In the genomic region with DNA sequence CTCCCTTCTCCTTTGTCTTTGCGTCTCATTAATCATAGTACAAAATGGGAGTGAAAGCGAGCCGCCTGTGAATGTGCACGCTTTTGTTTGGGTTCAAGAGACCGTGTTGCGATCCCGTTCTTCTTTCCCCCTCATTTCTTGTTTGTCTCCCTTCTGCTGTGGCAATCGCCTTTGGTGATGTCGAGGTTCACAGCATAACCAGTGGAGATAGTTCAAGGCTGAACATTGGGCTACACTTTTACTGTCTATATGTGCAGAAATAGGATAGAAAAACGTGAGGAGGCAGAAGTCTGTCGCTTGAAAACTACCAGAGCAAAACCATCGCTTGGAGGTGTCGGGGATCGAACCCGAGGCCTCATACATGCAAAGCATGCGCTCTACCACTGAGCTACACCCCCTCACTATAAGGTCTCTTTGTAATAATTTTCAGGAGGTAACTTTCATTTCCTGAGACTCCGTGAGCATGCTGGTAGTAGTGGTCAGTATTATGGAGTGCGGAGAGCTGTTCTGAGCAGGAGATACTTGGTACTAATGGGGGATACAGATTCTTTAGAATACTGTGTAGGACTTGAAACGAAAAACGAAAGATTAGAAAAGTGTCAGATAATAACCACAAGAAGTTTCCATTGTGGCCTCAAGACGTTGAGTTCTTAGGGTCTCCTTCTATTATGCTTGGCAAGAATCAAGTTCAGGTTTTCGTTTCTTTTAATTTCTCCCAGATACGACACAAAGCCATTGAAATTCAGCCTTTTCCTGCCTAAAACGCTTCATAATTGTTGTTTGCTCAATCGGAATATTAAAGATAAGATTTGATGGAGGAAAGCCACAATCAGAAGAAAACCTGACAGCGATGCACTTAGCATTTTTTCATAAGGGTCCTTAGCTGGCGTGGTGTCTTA, we compare ENCODE assay signal across 8 cellular contexts.
DNase-seq lines count a peak whose midpoint lies in the region; ATAC-seq and TF ChIP-seq lines count a peak whose summit lies in the region.

No MANE protein-coding gene starts in this region.

- peaks cover 8% of the 10 kb centered on the region; the same call in 1 of the 2 replicates for H3K4me1 ChIP-seq in Panc1 (ENCODE audit: control insufficient read depth, insufficient read depth, low read length)
- no peaks in the 10 kb centered on the region for H3K4me1 ChIP-seq in fibroblast of lung (ENCODE audit: control insufficient read depth, extremely low read depth, insufficient read depth, low read length)

- H3K4me3 ChIP-seq in HFF-Myc (replicated peaks; ENCODE audit: low read depth, low read length), result peak overlapping the region; percentile 25
- peak overlapping the region; percentile 55 to 81 for H3K4me3 ChIP-seq in Panc1 (ENCODE audit: low read depth in 2 of 2, low read length in 2 of 2)
- peak overlapping the region in 3 of 4 experiments; percentile 15 to 32 (median 23) for H3K4me3 ChIP-seq in fibroblast of lung (replicated peaks in 1 of 4; ENCODE audit: control extremely low read depth in 1 of 4, insufficient read depth in 1 of 4, low read depth in 3 of 4, low read length in 4 of 4)

- H3K9ac ChIP-seq in fibroblast of lung (ENCODE audit: insufficient read depth, low read length), result no peak overlapping the region

- no TSS peak for BruUV-seq in Panc1 (replicated peaks; lab: Mats Ljungman, UMichigan)

- no peaks in the 10 kb centered on the region for H4K20me1 ChIP-seq in fibroblast of lung (ENCODE audit: control insufficient read depth, extremely low read depth, insufficient read depth, low read length)

- in situ Hi-C loops in Panc1 (cut with HindIII; ENCODE audit: low pct_unique_long_range_greater_than_20kb, low sequenced_read_pairs), result no loop called here

- H3K36me3 ChIP-seq in Panc1 (ENCODE audit: control insufficient read depth, insufficient read depth, low read length) (no peaks in the 10 kb centered on the region), fibroblast of lung (ENCODE audit: control insufficient read depth, insufficient read depth, low read length) (no peaks in the 10 kb centered on the region)

- peak; percentile 90 for DNase-seq in DMS 273 (lab: John Stamatoyannopoulos, UW; ENCODE audit: unreplicated experiment)
- DNase-seq in HFF-Myc (ENCODE audit: extremely low read depth, low read depth), result peak; percentile 70
- peak; percentile 96 for DNase-seq in Panc1 (ENCODE audit: low read depth, low spot score)
- peak; percentile 62 to 74 for DNase-seq in fibroblast of lung (ENCODE audit: low read depth in 2 of 2)
- no peak for DNase-seq in medulla oblongata (ENCODE audit: extremely low spot score)

- CTCF ChIA-PET in Panc1 (lab: Charles Lee), result interaction anchor here (0.6 kb wide), 1 partner anchor 23 kb away, joined by 6 read pairs; no protein-coding TSS in a partner anchor

- H3K4me2 ChIP-seq in fibroblast of lung (ENCODE audit: extremely low read depth, insufficient read depth, low read length), result peak overlapping the region; percentile 78

- H3K9me3 ChIP-seq in Panc1 (ENCODE audit: control insufficient read depth, insufficient read depth, low read depth, low read length) (no peaks in the 10 kb centered on the region), fibroblast of lung (ENCODE audit: control insufficient read depth, insufficient read depth, low read depth, low read length) (no peaks in the 10 kb centered on the region)

- H2AFZ ChIP-seq in fibroblast of lung (ENCODE audit: low read length), result no peak overlapping the region

- no peaks in the 10 kb centered on the region for H3K79me2 ChIP-seq in fibroblast of lung (ENCODE audit: control insufficient read depth, insufficient read depth, low read length)

- H3K27ac ChIP-seq in Panc1 (ENCODE audit: low read length) (peak overlapping the region; percentile 21; the same call in 1 of the 2 replicates), fibroblast of lung (ENCODE audit: insufficient read depth, low read length) (no peak overlapping the region)

- H3K27me3 ChIP-seq in Panc1 (ENCODE audit: control insufficient read depth, insufficient read depth, low read length) (no peaks in the 10 kb centered on the region; the same call in 1 of the 2 replicates), fibroblast of lung (ENCODE audit: control insufficient read depth, insufficient read depth, low read length) (peaks cover 24% of the 10 kb centered on the region)

- intact Hi-C loops in Panc1 (cut with micrococcal nuclease; ENCODE audit: unreplicated experiment), result no loop called here

- no peak for TF ChIP-seq CTCF in HFF-Myc (IDR thresholded peaks at IDR 0.05; ENCODE audit: low read depth, low read length, missing control alignments)
- no peak for TF ChIP-seq CTCF in Panc1 (IDR thresholded peaks at IDR 0.05)
- TF ChIP-seq CTCF in fibroblast of lung (conservative IDR thresholded peaks at IDR 0.05 in 1 of 2, IDR thresholded peaks at IDR 0.05 in 1 of 2; ENCODE audit: low read depth in 1 of 2, low read length in 2 of 2), result no peak

- ATAC-seq in Panc1 (peak; percentile 97), GM21515 (IDR thresholded peaks at IDR 0.05; ENCODE audit: unreplicated experiment) (no peak), HG03354 (IDR thresholded peaks at IDR 0.05; ENCODE audit: poor library complexity, severe bottlenecking, unreplicated experiment) (no peak), HG02571 (IDR thresholded peaks at IDR 0.05; ENCODE audit: unreplicated experiment) (no peak)

- POLR2A ChIA-PET in Panc1 (lab: Charles Lee), result no interaction called here
